Comparison of ENCODE assay signal across 7 cellular contexts in the genomic region with DNA sequence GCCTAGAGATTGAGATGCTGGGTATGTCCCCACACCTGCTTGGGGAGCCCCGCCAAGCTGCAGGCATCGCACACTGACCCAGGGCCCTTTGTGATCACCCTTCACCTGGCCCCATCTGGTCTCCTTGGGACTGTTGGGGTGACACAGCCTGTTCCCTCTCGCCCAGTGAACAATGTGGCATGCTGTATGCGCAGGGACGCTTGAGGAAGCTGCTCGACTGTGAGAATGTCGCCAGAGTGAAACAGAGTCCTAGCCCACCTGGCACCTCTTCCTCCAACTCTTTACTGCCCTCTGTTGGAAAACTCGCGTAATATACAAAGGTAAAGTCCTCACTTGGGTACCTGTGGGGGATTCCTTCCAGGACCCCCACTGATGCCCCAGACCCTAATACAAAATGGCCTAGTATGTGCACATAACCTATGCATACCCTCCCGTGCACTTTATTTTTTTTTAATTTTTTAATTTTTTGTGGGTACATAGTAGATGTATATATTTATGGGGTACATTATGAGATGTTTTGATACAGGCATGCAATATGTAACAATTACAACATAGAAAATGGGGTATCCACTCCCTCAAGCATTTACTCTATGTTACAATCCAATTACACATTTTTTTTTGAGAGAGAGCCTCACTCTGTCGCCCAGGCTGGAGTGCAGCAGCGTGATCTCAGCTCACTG. TPM values are rescaled to one million over a fixed set of nuclear protein-coding genes. Genes with fewer than 3 reads are reported as not detected.
DNase-seq lines count a peak whose midpoint lies in the region; ATAC-seq, FAIRE-seq and TF ChIP-seq lines count a peak whose summit lies in the region.
"Had no signal": no experiment of that assay in that cellular context is flagged by ENCODE, and none has a peak within 500 bp of the region (broad histone marks: within the 10 kb centered on the region; RNA-seq: fewer than 3 reads in every experiment).

No MANE protein-coding gene starts in this region.

- H2AFZ ChIP-seq in KMS-11 (ENCODE audit: low read depth), result peak overlapping the region; percentile 38; the same call in 1 of the 2 replicates

- H3K36me3 Mint-ChIP-seq in brain, result no peaks in the 10 kb centered on the region

- no peak overlapping the region for H3K9ac ChIP-seq in KMS-11

- TF ChIP-seq CTCF in C4-2B (conservative IDR thresholded peaks at IDR 0.05), result peak; percentile 65
- peak; percentile 80 for TF ChIP-seq CTCF in KMS-11 (conservative IDR thresholded peaks at IDR 0.05; ENCODE audit: low read depth, low read length)
- TF ChIP-seq CTCF in brain (conservative IDR thresholded peaks at IDR 0.05), result peak; percentile 54 to 78
- peak; percentile 17 to 53 (median 37) for TF ChIP-seq CTCF in pancreas (IDR thresholded peaks at IDR 0.05)

- H3K27ac Mint-ChIP-seq in brain, result no peak overlapping the region

- DNase-seq in pancreas (no peak), sciatic nerve (ENCODE audit: low spot score) (no peak)
- DNase-seq in effector CD8-positive, alpha-beta T cell (lab: John Stamatoyannopoulos, UW), result no peak

- H3K4me1 ChIP-seq in KMS-11 (ENCODE audit: low read depth, poor library complexity, severe bottlenecking), result no peaks in the 10 kb centered on the region
- H3K4me1 ChIP-seq in pancreas, result no peaks in the 10 kb centered on the region

- no peak for FAIRE-seq in pancreas (lab: Jason Lieb, UNC)

- no peak overlapping the region for H3K4me3 ChIP-seq in KMS-11 (IDR thresholded peaks at IDR 0.05; ENCODE audit: insufficient read depth, low read depth, low read length)
- no peak overlapping the region for H3K4me3 ChIP-seq in pancreas

- H3K4me1 Mint-ChIP-seq in brain, result no peaks in the 10 kb centered on the region

- H3K9me3 Mint-ChIP-seq in brain, result peaks cover 0 to 9% (median 0%) of the 10 kb centered on the region in 5 experiments

- intact Hi-C loops in pancreas (cut with DNase I), result no loop called here
- intact Hi-C loops in sciatic nerve (cut with DNase I), result loop anchor here (10.0 kb wide), 1 partner anchor 147 kb away; no protein-coding TSS in a partner anchor

- no peaks in the 10 kb centered on the region for H3K9me3 ChIP-seq in pancreas

- 38 to 40% methylated on average over 12 of the region's 12 CpGs for WGBS in pancreas, 2 donors

- no peak overlapping the region for H3K4me2 ChIP-seq in KMS-11

- no peak overlapping the region for H3K4me3 Mint-ChIP-seq in brain

- peak; percentile 35 to 85 (median 78) for ATAC-seq in pancreas
- ATAC-seq in sciatic nerve, result no peak

- no peak overlapping the region for H3K27ac ChIP-seq in C4-2B
- H3K27ac ChIP-seq in KMS-11, result no peak overlapping the region
- H3K27ac ChIP-seq in pancreas, result no peak overlapping the region

- H3K79me2 ChIP-seq in KMS-11 (ENCODE audit: insufficient read depth, low read depth), result no peaks in the 10 kb centered on the region

- H3K27me3 Mint-ChIP-seq in brain, result peaks cover 14% of the 10 kb centered on the region

- H3K27me3 ChIP-seq in KMS-11 (ENCODE audit: insufficient read depth, low read depth) (no peaks in the 10 kb centered on the region), pancreas (no peaks in the 10 kb centered on the region)

- no peaks in the 10 kb centered on the region for H3K36me3 ChIP-seq in KMS-11 (ENCODE audit: insufficient read depth)
- no peaks in the 10 kb centered on the region for H3K36me3 ChIP-seq in pancreas

- H4K20me1 ChIP-seq in KMS-11 (ENCODE audit: insufficient read depth), result no peaks in the 10 kb centered on the region

RNA-seq across cellular contexts. Expression of gene BLOC1S3, which starts 9.0 kb away (rescaled TPM):
- 10.2 TPM for polyA plus RNA-seq in brain (ENCODE audit: insufficient read depth, low read depth, low replicate concordance)
- total RNA-seq in pancreas, result 10 to 100 TPM in 1 of 6 donors, 1 to 10 TPM in 5; 4.3 to 12.3 (median 6.3) TPM
- polyA plus RNA-seq in pancreas, result 1 to 10 TPM; 2.1 to 3.6 TPM
- 13.0 TPM for total RNA-seq in sciatic nerve

RNA-seq across cellular contexts. Expression of gene TRAPPC6A, which starts 9.5 kb away (rescaled TPM):
- polyA plus RNA-seq in brain (ENCODE audit: insufficient read depth, low read depth, low replicate concordance) (69.4 TPM), pancreas (10 to 100 TPM; 19.3 to 37.9 TPM)
- total RNA-seq in pancreas (10 to 100 TPM in 5 of 6 donors, 1 to 10 TPM in 1; 9.7 to 18.9 (median 12.8) TPM), sciatic nerve (20.8 TPM)

RNA-seq across cellular contexts. Expression of gene NKPD1, which starts 26.8 kb away (rescaled TPM):
- 0.42 TPM for polyA plus RNA-seq in brain (ENCODE audit: insufficient read depth, low read depth, low replicate concordance)
- total RNA-seq in pancreas, result under 1 TPM in 2 of 6 donors, not detected in 4; 0.03 to 0.09 TPM
- under 1 TPM; 0.19 to 0.33 TPM for polyA plus RNA-seq in pancreas
- not detected for total RNA-seq in sciatic nerve
- total RNA-seq: HT1080 had no signal

RNA-seq across cellular contexts. Expression of gene EXOC3L2, which starts 57.6 kb away (rescaled TPM):
- 1.4 TPM for polyA plus RNA-seq in brain (ENCODE audit: insufficient read depth, low read depth, low replicate concordance)
- 1 to 10 TPM in 4 of 6 donors, under 1 TPM in 2; 0.59 to 2.6 (median 1.3) TPM for total RNA-seq in pancreas
- polyA plus RNA-seq in pancreas, result 1 to 10 TPM; 3.1 to 4.5 TPM
- total RNA-seq in sciatic nerve, result 4.9 TPM
